In the genomic region with DNA sequence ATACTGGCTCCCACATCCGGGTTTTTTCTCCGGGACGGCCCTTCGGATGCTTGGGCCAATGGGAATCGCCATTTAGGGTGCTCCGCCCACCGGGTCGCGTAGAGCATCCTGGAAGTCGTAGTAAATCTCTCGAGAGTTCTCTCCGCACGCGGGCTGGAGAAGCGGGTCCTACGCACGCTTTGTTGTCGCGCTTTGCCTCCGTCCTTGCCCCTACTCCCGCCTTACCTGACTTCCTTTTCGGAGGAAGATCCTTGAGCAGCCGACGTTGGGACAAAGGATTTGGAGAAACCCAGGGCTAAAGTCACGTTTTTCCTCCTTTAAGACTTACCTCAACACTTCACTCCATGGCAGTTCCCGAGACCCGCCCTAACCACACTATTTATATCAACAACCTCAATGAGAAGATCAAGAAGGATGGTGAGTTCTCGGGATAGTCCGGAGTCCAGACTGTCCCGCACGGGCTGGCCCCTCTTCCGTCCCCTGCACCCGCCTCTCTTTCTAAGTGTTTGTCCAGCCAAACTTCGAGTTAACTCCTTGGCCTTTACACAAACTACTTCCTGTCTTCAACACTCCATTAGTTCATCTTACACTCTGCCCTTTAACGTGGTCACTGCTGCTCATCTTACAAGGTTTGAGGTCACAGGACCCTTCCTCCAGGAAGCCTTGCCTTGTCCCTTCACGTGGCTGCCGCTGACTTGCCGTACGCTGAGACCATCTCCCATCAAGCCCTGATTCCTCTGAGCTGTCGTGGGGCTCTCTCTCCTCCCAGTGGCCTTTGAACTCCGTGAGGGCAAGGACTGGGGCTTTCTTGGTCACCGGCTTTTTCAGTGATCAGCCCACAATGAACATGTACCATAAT, we compare ENCODE assay signal across 1 cellular context.
TF ChIP-seq lines count a peak whose summit lies in the region.

A gene (plus strand): TSS at position 139 of the 859 bp plus-strand sequence. CDS start 206 bp downstream, at position 345.

TF ChIP-seq in HepG2, 621 proteins besides CTCF, POLR2A, EP300 and RAD21 (continued from another document and continues in another):
- TF ChIP-seq, protein P1, sequence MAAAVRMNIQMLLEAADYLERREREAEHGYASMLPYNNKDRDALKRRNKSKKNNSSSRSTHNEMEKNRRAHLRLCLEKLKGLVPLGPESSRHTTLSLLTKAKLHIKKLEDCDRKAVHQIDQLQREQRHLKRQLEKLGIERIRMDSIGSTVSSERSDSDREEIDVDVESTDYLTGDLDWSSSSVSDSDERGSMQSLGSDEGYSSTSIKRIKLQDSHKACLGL (CRISPR knock-in tag; IDR thresholded peaks at IDR 0.05): peak; percentile 16; the same call in 1 of the 2 replicates
- TF ChIP-seq, protein P2, sequence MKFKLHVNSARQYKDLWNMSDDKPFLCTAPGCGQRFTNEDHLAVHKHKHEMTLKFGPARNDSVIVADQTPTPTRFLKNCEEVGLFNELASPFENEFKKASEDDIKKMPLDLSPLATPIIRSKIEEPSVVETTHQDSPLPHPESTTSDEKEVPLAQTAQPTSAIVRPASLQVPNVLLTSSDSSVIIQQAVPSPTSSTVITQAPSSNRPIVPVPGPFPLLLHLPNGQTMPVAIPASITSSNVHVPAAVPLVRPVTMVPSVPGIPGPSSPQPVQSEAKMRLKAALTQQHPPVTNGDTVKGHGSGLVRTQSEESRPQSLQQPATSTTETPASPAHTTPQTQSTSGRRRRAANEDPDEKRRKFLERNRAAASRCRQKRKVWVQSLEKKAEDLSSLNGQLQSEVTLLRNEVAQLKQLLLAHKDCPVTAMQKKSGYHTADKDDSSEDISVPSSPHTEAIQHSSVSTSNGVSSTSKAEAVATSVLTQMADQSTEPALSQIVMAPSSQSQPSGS (CRISPR knock-in tag; IDR thresholded peaks at IDR 0.05): peak; percentile 25; the same call in 1 of the 2 replicates
- TF ChIP-seq CHD2 (IDR thresholded peaks at IDR 0.05; ENCODE audit: low read depth, low read length) (peak; percentile 89), ZKSCAN5 (CRISPR knock-in tag; IDR thresholded peaks at IDR 0.05) (no peak), ZFP41 (CRISPR knock-in tag; IDR thresholded peaks at IDR 0.05; ENCODE audit: borderline replicate concordance) (0 out of 2 replicates have a peak, but pooled peaks have one; percentile 28), ZNF567 (CRISPR knock-in tag; IDR thresholded peaks at IDR 0.05; ENCODE audit: borderline replicate concordance) (peak; percentile 70; the same call in 1 of the 2 replicates), HMG20B (CRISPR knock-in tag; conservative IDR thresholded peaks at IDR 0.05) (no peak), ZBTB20 (CRISPR knock-in tag; IDR thresholded peaks at IDR 0.05; ENCODE audit: borderline replicate concordance, low read depth) (0 out of 2 replicates have a peak, but pooled peaks have one; percentile 48), PHF8 (CRISPR knock-in tag; IDR thresholded peaks at IDR 0.05) (peak; percentile 49; the same call in 1 of the 2 replicates), NBN (conservative IDR thresholded peaks at IDR 0.05) (no peak), BCL6 (CRISPR knock-in tag; IDR thresholded peaks at IDR 0.05) (peak; percentile 32; the same call in 1 of the 2 replicates), ZFP36L1 (CRISPR knock-in tag; IDR thresholded peaks at IDR 0.05) (0 out of 2 replicates have a peak, but pooled peaks have one; percentile 40), TMF1 (CRISPR knock-in tag; IDR thresholded peaks at IDR 0.05; ENCODE audit: low read depth) (peak; percentile 87), MXD4 (CRISPR knock-in tag; IDR thresholded peaks at IDR 0.05) (peak; percentile 78; the same call in 1 of the 2 replicates), NRL (CRISPR knock-in tag; IDR thresholded peaks at IDR 0.05; ENCODE audit: borderline replicate concordance) (no peak), ZSCAN9 (CRISPR knock-in tag; IDR thresholded peaks at IDR 0.05; ENCODE audit: borderline replicate concordance) (0 out of 2 replicates have a peak, but pooled peaks have one; percentile 23), MEIS2 (CRISPR knock-in tag; IDR thresholded peaks at IDR 0.05) (peak; percentile 37; the same call in 1 of the 2 replicates), SOX13 (IDR thresholded peaks at IDR 0.05) (no peak), SOX13 (CRISPR knock-in tag; conservative IDR thresholded peaks at IDR 0.05 in 1 of 2, IDR thresholded peaks at IDR 0.05 in 1 of 2) (0 out of 4 replicates have a peak, but pooled peaks of 1 of the 2 experiments have one; percentile 5), RXRB (CRISPR knock-in tag; IDR thresholded peaks at IDR 0.05; ENCODE audit: borderline replicate concordance) (peak; percentile 21; the same call in 1 of the 2 replicates), DMAP1 (CRISPR knock-in tag; IDR thresholded peaks at IDR 0.05) (peak; percentile 83), ATF7-NPFF (CRISPR knock-in tag; IDR thresholded peaks at IDR 0.05; ENCODE audit: low read depth) (0 out of 2 replicates have a peak, but pooled peaks have one; percentile 37), IRF2 (CRISPR knock-in tag; IDR thresholded peaks at IDR 0.05) (peak; percentile 41; the same call in 1 of the 2 replicates), RBFOX2 (IDR thresholded peaks at IDR 0.05; ENCODE audit: low read depth, low read length) (peak; percentile 64; the same call in 1 of the 2 replicates), GPN1 (CRISPR knock-in tag; IDR thresholded peaks at IDR 0.05; ENCODE audit: borderline replicate concordance) (no peak), ZNF670 (CRISPR knock-in tag; IDR thresholded peaks at IDR 0.05; ENCODE audit: borderline replicate concordance) (0 out of 2 replicates have a peak, but pooled peaks have one; percentile 72), KLF9 (CRISPR knock-in tag; IDR thresholded peaks at IDR 0.05; ENCODE audit: low read depth) (0 out of 2 replicates have a peak, but pooled peaks have one; percentile 53), JUN (CRISPR knock-in tag; IDR thresholded peaks at IDR 0.05) (peak; percentile 31; the same call in 1 of the 2 replicates), NFE2 (CRISPR knock-in tag; IDR thresholded peaks at IDR 0.05) (0 out of 2 replicates have a peak, but pooled peaks have one; percentile 10), ZNF761 (CRISPR knock-in tag; conservative IDR thresholded peaks at IDR 0.05) (peak; percentile 75; the same call in 1 of the 2 replicates), ZNF619 (CRISPR knock-in tag; IDR thresholded peaks at IDR 0.05) (peak; percentile 81), ELF3 (CRISPR knock-in tag; IDR thresholded peaks at IDR 0.05) (0 out of 2 replicates have a peak, but pooled peaks have one; percentile 8)
- TF ChIP-seq, protein P3, sequence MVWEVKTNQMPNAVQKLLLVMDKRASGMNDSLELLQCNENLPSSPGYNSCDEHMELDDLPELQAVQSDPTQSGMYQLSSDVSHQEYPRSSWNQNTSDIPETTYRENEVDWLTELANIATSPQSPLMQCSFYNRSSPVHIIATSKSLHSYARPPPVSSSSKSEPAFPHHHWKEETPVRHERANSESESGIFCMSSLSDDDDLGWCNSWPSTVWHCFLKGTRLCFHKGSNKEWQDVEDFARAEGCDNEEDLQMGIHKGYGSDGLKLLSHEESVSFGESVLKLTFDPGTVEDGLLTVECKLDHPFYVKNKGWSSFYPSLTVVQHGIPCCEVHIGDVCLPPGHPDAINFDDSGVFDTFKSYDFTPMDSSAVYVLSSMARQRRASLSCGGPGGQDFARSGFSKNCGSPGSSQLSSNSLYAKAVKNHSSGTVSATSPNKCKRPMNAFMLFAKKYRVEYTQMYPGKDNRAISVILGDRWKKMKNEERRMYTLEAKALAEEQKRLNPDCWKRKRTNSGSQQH (CRISPR knock-in tag; IDR thresholded peaks at IDR 0.05; ENCODE audit: low read depth): peak; percentile 57; the same call in 1 of the 2 replicates
- TF ChIP-seq, protein P4, sequence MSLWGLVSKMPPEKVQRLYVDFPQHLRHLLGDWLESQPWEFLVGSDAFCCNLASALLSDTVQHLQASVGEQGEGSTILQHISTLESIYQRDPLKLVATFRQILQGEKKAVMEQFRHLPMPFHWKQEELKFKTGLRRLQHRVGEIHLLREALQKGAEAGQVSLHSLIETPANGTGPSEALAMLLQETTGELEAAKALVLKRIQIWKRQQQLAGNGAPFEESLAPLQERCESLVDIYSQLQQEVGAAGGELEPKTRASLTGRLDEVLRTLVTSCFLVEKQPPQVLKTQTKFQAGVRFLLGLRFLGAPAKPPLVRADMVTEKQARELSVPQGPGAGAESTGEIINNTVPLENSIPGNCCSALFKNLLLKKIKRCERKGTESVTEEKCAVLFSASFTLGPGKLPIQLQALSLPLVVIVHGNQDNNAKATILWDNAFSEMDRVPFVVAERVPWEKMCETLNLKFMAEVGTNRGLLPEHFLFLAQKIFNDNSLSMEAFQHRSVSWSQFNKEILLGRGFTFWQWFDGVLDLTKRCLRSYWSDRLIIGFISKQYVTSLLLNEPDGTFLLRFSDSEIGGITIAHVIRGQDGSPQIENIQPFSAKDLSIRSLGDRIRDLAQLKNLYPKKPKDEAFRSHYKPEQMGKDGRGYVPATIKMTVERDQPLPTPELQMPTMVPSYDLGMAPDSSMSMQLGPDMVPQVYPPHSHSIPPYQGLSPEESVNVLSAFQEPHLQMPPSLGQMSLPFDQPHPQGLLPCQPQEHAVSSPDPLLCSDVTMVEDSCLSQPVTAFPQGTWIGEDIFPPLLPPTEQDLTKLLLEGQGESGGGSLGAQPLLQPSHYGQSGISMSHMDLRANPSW (CRISPR knock-in tag; IDR thresholded peaks at IDR 0.05; ENCODE audit: borderline replicate concordance): peak; percentile 74; the same call in 1 of the 2 replicates
- TF ChIP-seq, protein P5, sequence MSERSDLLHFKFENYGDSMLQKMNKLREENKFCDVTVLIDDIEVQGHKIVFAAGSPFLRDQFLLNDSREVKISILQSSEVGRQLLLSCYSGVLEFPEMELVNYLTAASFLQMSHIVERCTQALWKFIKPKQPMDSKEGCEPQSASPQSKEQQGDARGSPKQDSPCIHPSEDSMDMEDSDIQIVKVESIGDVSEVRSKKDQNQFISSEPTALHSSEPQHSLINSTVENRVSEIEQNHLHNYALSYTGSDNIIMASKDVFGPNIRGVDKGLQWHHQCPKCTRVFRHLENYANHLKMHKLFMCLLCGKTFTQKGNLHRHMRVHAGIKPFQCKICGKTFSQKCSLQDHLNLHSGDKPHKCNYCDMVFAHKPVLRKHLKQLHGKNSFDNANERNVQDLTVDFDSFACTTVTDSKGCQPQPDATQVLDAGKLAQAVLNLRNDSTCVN (CRISPR knock-in tag; IDR thresholded peaks at IDR 0.05; ENCODE audit: borderline replicate concordance): no peak
- TF ChIP-seq, protein P6, sequence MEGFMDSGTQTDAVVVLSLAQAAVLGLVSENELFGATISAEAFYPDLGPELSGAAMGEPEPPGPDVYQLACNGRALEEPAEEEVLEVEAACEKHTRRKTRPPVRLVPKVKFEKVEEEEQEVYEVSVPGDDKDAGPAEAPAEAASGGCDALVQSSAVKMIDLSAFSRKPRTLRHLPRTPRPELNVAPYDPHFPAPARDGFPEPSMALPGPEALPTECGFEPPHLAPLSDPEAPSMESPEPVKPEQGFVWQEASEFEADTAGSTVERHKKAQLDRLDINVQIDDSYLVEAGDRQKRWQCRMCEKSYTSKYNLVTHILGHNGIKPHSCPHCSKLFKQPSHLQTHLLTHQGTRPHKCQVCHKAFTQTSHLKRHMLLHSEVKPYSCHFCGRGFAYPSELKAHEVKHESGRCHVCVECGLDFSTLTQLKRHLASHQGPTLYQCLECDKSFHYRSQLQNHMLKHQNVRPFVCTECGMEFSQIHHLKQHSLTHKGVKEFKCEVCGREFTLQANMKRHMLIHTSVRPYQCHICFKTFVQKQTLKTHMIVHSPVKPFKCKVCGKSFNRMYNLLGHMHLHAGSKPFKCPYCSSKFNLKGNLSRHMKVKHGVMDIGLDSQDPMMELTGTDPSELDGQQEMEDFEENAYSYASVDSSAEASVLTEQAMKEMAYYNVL (CRISPR knock-in tag; IDR thresholded peaks at IDR 0.05; ENCODE audit: borderline replicate concordance): peak; percentile 56; the same call in 1 of the 2 replicates
- TF ChIP-seq, protein P7, sequence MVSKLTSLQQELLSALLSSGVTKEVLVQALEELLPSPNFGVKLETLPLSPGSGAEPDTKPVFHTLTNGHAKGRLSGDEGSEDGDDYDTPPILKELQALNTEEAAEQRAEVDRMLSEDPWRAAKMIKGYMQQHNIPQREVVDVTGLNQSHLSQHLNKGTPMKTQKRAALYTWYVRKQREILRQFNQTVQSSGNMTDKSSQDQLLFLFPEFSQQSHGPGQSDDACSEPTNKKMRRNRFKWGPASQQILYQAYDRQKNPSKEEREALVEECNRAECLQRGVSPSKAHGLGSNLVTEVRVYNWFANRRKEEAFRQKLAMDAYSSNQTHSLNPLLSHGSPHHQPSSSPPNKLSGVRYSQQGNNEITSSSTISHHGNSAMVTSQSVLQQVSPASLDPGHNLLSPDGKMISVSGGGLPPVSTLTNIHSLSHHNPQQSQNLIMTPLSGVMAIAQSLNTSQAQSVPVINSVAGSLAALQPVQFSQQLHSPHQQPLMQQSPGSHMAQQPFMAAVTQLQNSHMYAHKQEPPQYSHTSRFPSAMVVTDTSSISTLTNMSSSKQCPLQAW (CRISPR knock-in tag; IDR thresholded peaks at IDR 0.05): peak; percentile 16; the same call in 1 of the 2 replicates
- TF ChIP-seq, protein P8, sequence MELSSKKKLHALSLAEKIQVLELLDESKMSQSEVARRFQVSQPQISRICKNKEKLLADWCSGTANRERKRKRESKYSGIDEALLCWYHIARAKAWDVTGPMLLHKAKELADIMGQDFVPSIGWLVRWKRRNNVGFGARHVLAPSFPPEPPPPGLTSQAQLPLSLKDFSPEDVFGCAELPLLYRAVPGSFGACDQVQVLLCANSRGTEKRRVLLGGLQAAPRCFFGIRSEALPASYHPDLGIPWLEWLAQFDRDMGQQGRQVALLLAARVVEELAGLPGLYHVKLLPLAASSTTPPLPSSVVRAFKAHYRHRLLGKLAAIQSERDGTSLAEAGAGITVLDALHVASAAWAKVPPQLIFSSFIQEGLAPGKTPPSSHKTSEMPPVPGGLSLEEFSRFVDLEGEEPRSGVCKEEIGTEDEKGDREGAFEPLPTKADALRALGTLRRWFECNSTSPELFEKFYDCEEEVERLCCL (CRISPR knock-in tag; IDR thresholded peaks at IDR 0.05; ENCODE audit: borderline replicate concordance): peak; percentile 65; the same call in 1 of the 2 replicates
- TF ChIP-seq, protein P9, sequence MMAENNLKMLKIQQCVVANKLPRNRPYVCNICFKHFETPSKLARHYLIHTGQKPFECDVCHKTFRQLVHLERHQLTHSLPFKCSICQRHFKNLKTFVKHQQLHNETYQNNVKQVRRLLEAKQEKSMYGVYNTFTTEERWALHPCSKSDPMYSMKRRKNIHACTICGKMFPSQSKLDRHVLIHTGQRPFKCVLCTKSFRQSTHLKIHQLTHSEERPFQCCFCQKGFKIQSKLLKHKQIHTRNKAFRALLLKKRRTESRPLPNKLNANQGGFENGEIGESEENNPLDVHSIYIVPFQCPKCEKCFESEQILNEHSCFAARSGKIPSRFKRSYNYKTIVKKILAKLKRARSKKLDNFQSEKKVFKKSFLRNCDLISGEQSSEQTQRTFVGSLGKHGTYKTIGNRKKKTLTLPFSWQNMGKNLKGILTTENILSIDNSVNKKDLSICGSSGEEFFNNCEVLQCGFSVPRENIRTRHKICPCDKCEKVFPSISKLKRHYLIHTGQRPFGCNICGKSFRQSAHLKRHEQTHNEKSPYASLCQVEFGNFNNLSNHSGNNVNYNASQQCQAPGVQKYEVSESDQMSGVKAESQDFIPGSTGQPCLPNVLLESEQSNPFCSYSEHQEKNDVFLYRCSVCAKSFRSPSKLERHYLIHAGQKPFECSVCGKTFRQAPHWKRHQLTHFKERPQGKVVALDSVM (CRISPR knock-in tag; IDR thresholded peaks at IDR 0.05): 0 out of 2 replicates have a peak, but pooled peaks have one; percentile 12
- TF ChIP-seq, protein P10, sequence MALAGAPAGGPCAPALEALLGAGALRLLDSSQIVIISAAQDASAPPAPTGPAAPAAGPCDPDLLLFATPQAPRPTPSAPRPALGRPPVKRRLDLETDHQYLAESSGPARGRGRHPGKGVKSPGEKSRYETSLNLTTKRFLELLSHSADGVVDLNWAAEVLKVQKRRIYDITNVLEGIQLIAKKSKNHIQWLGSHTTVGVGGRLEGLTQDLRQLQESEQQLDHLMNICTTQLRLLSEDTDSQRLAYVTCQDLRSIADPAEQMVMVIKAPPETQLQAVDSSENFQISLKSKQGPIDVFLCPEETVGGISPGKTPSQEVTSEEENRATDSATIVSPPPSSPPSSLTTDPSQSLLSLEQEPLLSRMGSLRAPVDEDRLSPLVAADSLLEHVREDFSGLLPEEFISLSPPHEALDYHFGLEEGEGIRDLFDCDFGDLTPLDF (CRISPR knock-in tag; IDR thresholded peaks at IDR 0.05): no peak; the same call in 1 of the 2 replicates
